2 cellular contexts compared by ENCODE assay signal in genomic region chr7:32681174-32681518, GRCh38.
TF ChIP-seq lines count a peak whose summit lies in the region.

No MANE protein-coding gene starts in this region.

TF ChIP-seq in IMR-90, 13 proteins besides CTCF, POLR2A, EP300 and RAD21:
- TF ChIP-seq CEBPB (IDR thresholded peaks at IDR 0.05; ENCODE audit: low read depth, low read length) (no peak), SMC3 (IDR thresholded peaks at IDR 0.05; ENCODE audit: low read depth, low read length) (no peak), MAFK (IDR thresholded peaks at IDR 0.05; ENCODE audit: low read depth, low read length) (no peak), MXI1 (IDR thresholded peaks at IDR 0.05; ENCODE audit: borderline replicate concordance, low read depth, low read length) (no peak), RCOR1 (IDR thresholded peaks at IDR 0.05; ENCODE audit: insufficient replicate concordance, low read length) (no peak), MAZ (IDR thresholded peaks at IDR 0.05; ENCODE audit: borderline replicate concordance, low read depth, low read length) (no peak), CHD1 (IDR thresholded peaks at IDR 0.05; ENCODE audit: low read depth, low read length) (no peak), NFE2L2 (IDR thresholded peaks at IDR 0.05; ENCODE audit: low read depth, low read length) (no peak), BHLHE40 (IDR thresholded peaks at IDR 0.05; ENCODE audit: low read depth, low read length) (no peak), RFX5 (IDR thresholded peaks at IDR 0.05; ENCODE audit: low read depth, low read length) (no peak), USF2 (IDR thresholded peaks at IDR 0.05; ENCODE audit: low read depth, low read length) (no peak), FOS (IDR thresholded peaks at IDR 0.05; ENCODE audit: low read depth, low read length) (no peak), ELK1 (IDR thresholded peaks at IDR 0.05; ENCODE audit: borderline replicate concordance, low read depth, low read length) (no peak)

TF ChIP-seq in H1, 55 proteins besides CTCF, POLR2A, EP300 and RAD21:
- TF ChIP-seq SP2 (IDR thresholded peaks at IDR 0.05; ENCODE audit: low read length): no peak
- peak; percentile 24; the same call in 1 of the 2 replicates for TF ChIP-seq MAX (IDR thresholded peaks at IDR 0.05)
